9 cellular contexts compared by ENCODE assay signal in genomic region chr7:155009570-155010157, GRCh38. TPM values are rescaled to one million over a fixed set of nuclear protein-coding genes. Genes with fewer than 3 reads are reported as not detected.
A peak's percentile ranks its signal among the peaks of the same experiment; 100 is the strongest.
DNase-seq lines count a peak whose midpoint lies in the region; ATAC-seq, FAIRE-seq and TF ChIP-seq lines count a peak whose summit lies in the region.
"Had no signal": no experiment of that assay in that cellular context is flagged by ENCODE, and none has a peak within 500 bp of the region (broad histone marks: within the 10 kb centered on the region; RNA-seq: fewer than 3 reads in every experiment).

No MANE protein-coding gene starts in this region.

- H3K4me3 Mint-ChIP-seq in natural killer cell = no peak overlapping the region
- no peak overlapping the region for H3K4me3 Mint-ChIP-seq in natural killer cell treated with Interleukin-12 subunit alpha and Interleukin-12 subunit beta and Interleukin-15 and Interleukin-18, amount 100 ng/mL, for 72 hours

- TF ChIP-seq CTCF in natural killer cell (IDR thresholded peaks at IDR 0.05) (peak; percentile 33), gastroesophageal sphincter (IDR thresholded peaks at IDR 0.05) (peak in 1 of 4 experiments; percentile 7)

- peak in 1 of 3 donors; percentile 59 for ATAC-seq in natural killer cell
- ATAC-seq in natural killer cell treated with Interleukin-12 subunit alpha and Interleukin-12 subunit beta and Interleukin-15 and Interleukin-18, amount 100 ng/mL, for 72 hours = no peak
- ATAC-seq in gastroesophageal sphincter = no peak

- H3K4me1 ChIP-seq in gastroesophageal sphincter = peaks cover 0 to 4% (median 0%) of the 10 kb centered on the region in 3 donors

- H3K27me3 ChIP-seq in gastroesophageal sphincter = no peaks in the 10 kb centered on the region
- H3K27me3 ChIP-seq: pancreas had no signal

- intact Hi-C loops in natural killer cell (cut with micrococcal nuclease) = loop anchor here (2.0 kb wide), 1 partner anchor 83 kb away; no protein-coding TSS in a partner anchor

- 58 to 69% methylated on average over 3 of the region's 3 CpGs for WGBS in gastroesophageal sphincter (ENCODE audit: low coverage in 1 of 2), 2 donors

- peaks cover 5% of the 10 kb centered on the region in 2 donors for H3K4me1 Mint-ChIP-seq in natural killer cell
- H3K4me1 Mint-ChIP-seq in natural killer cell treated with Interleukin-12 subunit alpha and Interleukin-12 subunit beta and Interleukin-15 and Interleukin-18, amount 100 ng/mL, for 72 hours (ENCODE audit: low read depth in 2 of 2) = peaks cover 4% of the 10 kb centered on the region in 2 donors

- peaks cover 0 to 10% of the 10 kb centered on the region in 2 donors for H3K36me3 ChIP-seq in gastroesophageal sphincter

- H3K9me3 Mint-ChIP-seq in natural killer cell = no peaks in the 10 kb centered on the region
- no peaks in the 10 kb centered on the region for H3K9me3 Mint-ChIP-seq in natural killer cell treated with Interleukin-12 subunit alpha and Interleukin-12 subunit beta and Interleukin-15 and Interleukin-18, amount 100 ng/mL, for 72 hours

- no peak overlapping the region for H3K27ac ChIP-seq in gastroesophageal sphincter
- H3K27ac ChIP-seq: pancreas had no signal

- no peak for TF ChIP-seq EP300 in gastroesophageal sphincter (IDR thresholded peaks at IDR 0.05)

- no peaks in the 10 kb centered on the region for H3K27me3 Mint-ChIP-seq in natural killer cell (ENCODE audit: low read depth in 2 of 2)
- H3K27me3 Mint-ChIP-seq in natural killer cell treated with Interleukin-12 subunit alpha and Interleukin-12 subunit beta and Interleukin-15 and Interleukin-18, amount 100 ng/mL, for 72 hours = peaks cover 0 to 5% of the 10 kb centered on the region in 2 donors

- DNase-seq in natural killer cell (no peak), NCI-H69 (lab: John Stamatoyannopoulos, UW) (peak; percentile 41), dermis blood vessel endothelial cell (peak; percentile 40), middle frontal gyrus (ENCODE audit: extremely low spot score, low spot score) (no peak), RCC 7860 (ENCODE audit: low spot score) (no peak)
- no peak for DNase-seq in natural killer cell treated with Interleukin-12 subunit alpha and Interleukin-12 subunit beta and Interleukin-15 and Interleukin-18, amount 100 ng/mL, for 72 hours (ENCODE audit: low spot score)
- peak; percentile 40 to 41 for DNase-seq in stimulated activated CD4-positive, alpha-beta T cell treated with anti-CD3 and anti-CD28 coated beads, Interleukin-2, amount 100 ng/mL, for 24 hours

- H3K4me3 ChIP-seq in gastroesophageal sphincter = no peak overlapping the region
- H3K4me3 ChIP-seq: pancreas had no signal

- FAIRE-seq in RCC 7860 (lab: Jason Lieb, UNC) = no peak
- FAIRE-seq: pancreas had no signal

- H3K27ac Mint-ChIP-seq in natural killer cell = no peak overlapping the region
- no peak overlapping the region for H3K27ac Mint-ChIP-seq in natural killer cell treated with Interleukin-12 subunit alpha and Interleukin-12 subunit beta and Interleukin-15 and Interleukin-18, amount 100 ng/mL, for 72 hours

- no peak for TF ChIP-seq POLR2A in gastroesophageal sphincter (IDR thresholded peaks at IDR 0.05)

- no peaks in the 10 kb centered on the region for H3K9me3 ChIP-seq in gastroesophageal sphincter
- H3K9me3 ChIP-seq: pancreas had no signal

- H3K36me3 Mint-ChIP-seq in natural killer cell = no peaks in the 10 kb centered on the region
- H3K36me3 Mint-ChIP-seq in natural killer cell treated with Interleukin-12 subunit alpha and Interleukin-12 subunit beta and Interleukin-15 and Interleukin-18, amount 100 ng/mL, for 72 hours = no peaks in the 10 kb centered on the region

RNA-seq across cellular contexts. Expression of gene PAXIP1, which starts 6.7 kb away (rescaled TPM):
- total RNA-seq in natural killer cell = 10 to 100 TPM in 2 of 3 donors, 1 to 10 TPM in 1; 8.7 to 13.8 (median 11.2) TPM
- 10 to 100 TPM; 19.3 to 33.4 TPM for total RNA-seq in natural killer cell treated with Interleukin-12 subunit alpha and Interleukin-12 subunit beta and Interleukin-15 and Interleukin-18, amount 100 ng/mL, for 72 hours
- 7.1 and 10.1 TPM in 2 replicates for total RNA-seq in dermis blood vessel endothelial cell
- 10 to 100 TPM in 3 of 4 donors, 1 to 10 TPM in 1; 8.1 to 14.3 (median 10.6) TPM for total RNA-seq in gastroesophageal sphincter

Comparison
In these comparisons a context has a peak if more than half of its experiments do, and no peak if none do; other contexts are left out.
1. DNase-seq: peak in NCI-H69 (single experiment), dermis blood vessel endothelial cell (single experiment) and stimulated activated CD4-positive, alpha-beta T cell treated with anti-CD3 and anti-CD28 coated beads, Interleukin-2, amount 100 ng/mL, for 24 hours (2 of 2); none in natural killer cell (single experiment), natural killer cell treated with Interleukin-12 subunit alpha and Interleukin-12 subunit beta and Interleukin-15 and Interleukin-18, amount 100 ng/mL, for 72 hours (single experiment), middle frontal gyrus (single experiment) and RCC 7860 (single experiment).